1 cellular context compared by ENCODE assay signal in the genomic region with DNA sequence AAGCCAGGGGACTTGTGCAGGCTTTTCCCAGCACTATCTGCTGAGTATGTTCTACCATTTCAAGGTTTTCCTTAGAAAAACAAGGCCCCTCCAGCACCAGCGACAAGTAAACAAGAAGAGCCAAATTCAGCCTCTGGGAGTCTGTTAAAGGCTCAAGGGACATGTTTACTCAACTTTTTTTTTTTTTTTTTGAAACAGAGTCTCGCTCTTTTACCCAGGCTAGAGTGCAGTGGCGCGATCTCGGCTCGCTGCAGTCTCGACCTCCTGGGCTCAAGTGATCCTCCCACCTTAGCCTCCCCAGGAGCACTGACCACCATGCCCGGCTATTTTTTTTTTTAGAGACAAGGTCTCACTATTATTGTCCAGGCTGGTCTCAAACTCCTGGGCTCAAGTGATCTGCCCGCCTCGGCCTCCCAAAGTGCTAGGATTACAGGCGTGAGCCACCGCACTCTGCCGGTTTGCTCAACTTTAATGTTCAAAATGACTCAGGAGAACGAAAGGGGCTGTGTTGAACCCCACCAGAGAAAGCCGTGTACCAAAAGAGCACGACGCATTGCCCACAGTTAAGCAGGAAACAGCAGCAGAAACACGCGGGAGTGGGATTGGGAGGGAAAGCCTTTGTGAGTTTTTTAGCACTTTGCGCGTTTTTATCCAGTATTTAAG.
TF ChIP-seq lines count a peak whose summit lies in the region.

No MANE protein-coding gene starts in this region.

TF ChIP-seq in HepG2, 621 proteins besides CTCF, POLR2A, EP300 and RAD21 (continued from another document and continues in another):
- TF ChIP-seq, protein P1, sequence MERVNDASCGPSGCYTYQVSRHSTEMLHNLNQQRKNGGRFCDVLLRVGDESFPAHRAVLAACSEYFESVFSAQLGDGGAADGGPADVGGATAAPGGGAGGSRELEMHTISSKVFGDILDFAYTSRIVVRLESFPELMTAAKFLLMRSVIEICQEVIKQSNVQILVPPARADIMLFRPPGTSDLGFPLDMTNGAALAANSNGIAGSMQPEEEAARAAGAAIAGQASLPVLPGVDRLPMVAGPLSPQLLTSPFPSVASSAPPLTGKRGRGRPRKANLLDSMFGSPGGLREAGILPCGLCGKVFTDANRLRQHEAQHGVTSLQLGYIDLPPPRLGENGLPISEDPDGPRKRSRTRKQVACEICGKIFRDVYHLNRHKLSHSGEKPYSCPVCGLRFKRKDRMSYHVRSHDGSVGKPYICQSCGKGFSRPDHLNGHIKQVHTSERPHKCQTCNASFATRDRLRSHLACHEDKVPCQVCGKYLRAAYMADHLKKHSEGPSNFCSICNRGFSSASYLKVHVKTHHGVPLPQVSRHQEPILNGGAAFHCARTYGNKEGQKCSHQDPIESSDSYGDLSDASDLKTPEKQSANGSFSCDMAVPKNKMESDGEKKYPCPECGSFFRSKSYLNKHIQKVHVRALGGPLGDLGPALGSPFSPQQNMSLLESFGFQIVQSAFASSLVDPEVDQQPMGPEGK (CRISPR knock-in tag; IDR thresholded peaks at IDR 0.05) = peak; percentile 86
- TF ChIP-seq KAT8 (CRISPR knock-in tag; IDR thresholded peaks at IDR 0.05) (no peak; the same call in 1 of the 2 replicates), SSRP1 (CRISPR knock-in tag; IDR thresholded peaks at IDR 0.05) (no peak), RARA (CRISPR knock-in tag; IDR thresholded peaks at IDR 0.05) (0 out of 2 replicates have a peak, but pooled peaks have one; percentile 16), ZNF253 (CRISPR knock-in tag; IDR thresholded peaks at IDR 0.05; ENCODE audit: borderline replicate concordance) (0 out of 2 replicates have a peak, but pooled peaks have one; percentile 50), ERF (CRISPR knock-in tag; IDR thresholded peaks at IDR 0.05) (no peak), ZNF263 (CRISPR knock-in tag; IDR thresholded peaks at IDR 0.05) (peak; percentile 48; the same call in 1 of the 2 replicates), FOXO1 (CRISPR knock-in tag; IDR thresholded peaks at IDR 0.05) (peak; percentile 46; the same call in 1 of the 2 replicates), ZNF878 (CRISPR knock-in tag; IDR thresholded peaks at IDR 0.05) (0 out of 2 replicates have a peak, but pooled peaks have one; percentile 46), ZNF563 (CRISPR knock-in tag; IDR thresholded peaks at IDR 0.05) (no peak; the same call in 1 of the 2 replicates), ZNF547 (CRISPR knock-in tag; IDR thresholded peaks at IDR 0.05) (peak; percentile 33; the same call in 1 of the 2 replicates), ZNF629 (CRISPR knock-in tag; conservative IDR thresholded peaks at IDR 0.05) (0 out of 2 replicates have a peak, but pooled peaks have one; percentile 3), ZNF446 (CRISPR knock-in tag; IDR thresholded peaks at IDR 0.05) (0 out of 2 replicates have a peak, but pooled peaks have one; percentile 19), ZNF543 (CRISPR knock-in tag; IDR thresholded peaks at IDR 0.05) (no peak), TOE1 (CRISPR knock-in tag; IDR thresholded peaks at IDR 0.05) (peak; percentile 62; the same call in 1 of the 2 replicates), ISL2 (CRISPR knock-in tag; IDR thresholded peaks at IDR 0.05) (0 out of 2 replicates have a peak, but pooled peaks have one; percentile 40), SAP130 (CRISPR knock-in tag; IDR thresholded peaks at IDR 0.05; ENCODE audit: low read depth) (peak; percentile 33; the same call in 1 of the 2 replicates), BCL6 (CRISPR knock-in tag; IDR thresholded peaks at IDR 0.05) (peak; percentile 67), SOX13 (IDR thresholded peaks at IDR 0.05) (no peak), SOX13 (CRISPR knock-in tag; conservative IDR thresholded peaks at IDR 0.05 in 1 of 2, IDR thresholded peaks at IDR 0.05 in 1 of 2) (peak in 1 of 2 experiments; percentile 24; a peak in 1 of 4 replicates), SMAD9 (CRISPR knock-in tag; IDR thresholded peaks at IDR 0.05) (no peak), BRD4 (CRISPR knock-in tag; IDR thresholded peaks at IDR 0.05) (no peak), ZMAT3 (CRISPR knock-in tag; conservative IDR thresholded peaks at IDR 0.05) (0 out of 2 replicates have a peak, but pooled peaks have one; percentile 26), ZNF703 (CRISPR knock-in tag; IDR thresholded peaks at IDR 0.05; ENCODE audit: borderline replicate concordance) (0 out of 2 replicates have a peak, but pooled peaks have one; percentile 48), DPF2 (CRISPR knock-in tag; IDR thresholded peaks at IDR 0.05; ENCODE audit: borderline replicate concordance, low read depth) (no peak)
- TF ChIP-seq, protein P2, sequence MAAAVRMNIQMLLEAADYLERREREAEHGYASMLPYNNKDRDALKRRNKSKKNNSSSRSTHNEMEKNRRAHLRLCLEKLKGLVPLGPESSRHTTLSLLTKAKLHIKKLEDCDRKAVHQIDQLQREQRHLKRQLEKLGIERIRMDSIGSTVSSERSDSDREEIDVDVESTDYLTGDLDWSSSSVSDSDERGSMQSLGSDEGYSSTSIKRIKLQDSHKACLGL (CRISPR knock-in tag; IDR thresholded peaks at IDR 0.05) = 0 out of 2 replicates have a peak, but pooled peaks have one; percentile 1
- TF ChIP-seq, protein P3, sequence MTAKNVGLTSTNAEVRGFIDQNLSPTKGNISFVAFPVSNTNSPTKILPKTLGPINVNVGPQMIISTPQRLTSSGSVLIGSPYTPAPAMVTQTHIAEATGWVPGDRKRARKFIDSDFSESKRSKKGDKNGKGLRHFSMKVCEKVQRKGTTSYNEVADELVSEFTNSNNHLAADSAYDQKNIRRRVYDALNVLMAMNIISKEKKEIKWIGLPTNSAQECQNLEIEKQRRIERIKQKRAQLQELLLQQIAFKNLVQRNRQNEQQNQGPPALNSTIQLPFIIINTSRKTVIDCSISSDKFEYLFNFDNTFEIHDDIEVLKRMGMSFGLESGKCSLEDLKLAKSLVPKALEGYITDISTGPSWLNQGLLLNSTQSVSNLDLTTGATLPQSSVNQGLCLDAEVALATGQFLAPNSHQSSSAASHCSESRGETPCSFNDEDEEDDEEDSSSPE (CRISPR knock-in tag; IDR thresholded peaks at IDR 0.05) = 0 out of 2 replicates have a peak, but pooled peaks have one; percentile 22
- TF ChIP-seq, protein P4, sequence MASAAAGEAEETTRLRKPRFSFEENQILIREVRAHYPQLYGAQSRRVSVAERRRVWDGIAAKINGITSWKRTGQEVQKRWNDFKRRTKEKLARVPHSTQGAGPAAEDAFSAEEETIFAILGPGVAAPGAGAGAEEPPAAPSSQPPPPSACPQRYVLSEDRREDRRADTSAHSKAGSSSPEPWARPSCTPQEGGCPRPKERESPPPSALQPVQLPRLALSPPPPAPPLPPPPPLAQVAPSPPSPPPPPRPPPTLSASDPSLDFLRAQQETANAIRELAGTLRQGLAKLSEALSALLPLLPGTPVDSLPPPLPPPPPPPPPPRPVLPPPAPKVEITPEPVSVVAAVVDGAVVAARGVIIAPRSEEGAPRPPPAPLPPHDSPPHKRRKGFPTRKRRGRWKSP (CRISPR knock-in tag; IDR thresholded peaks at IDR 0.05) = 0 out of 2 replicates have a peak, but pooled peaks have one; percentile 17
- TF ChIP-seq, protein P5, sequence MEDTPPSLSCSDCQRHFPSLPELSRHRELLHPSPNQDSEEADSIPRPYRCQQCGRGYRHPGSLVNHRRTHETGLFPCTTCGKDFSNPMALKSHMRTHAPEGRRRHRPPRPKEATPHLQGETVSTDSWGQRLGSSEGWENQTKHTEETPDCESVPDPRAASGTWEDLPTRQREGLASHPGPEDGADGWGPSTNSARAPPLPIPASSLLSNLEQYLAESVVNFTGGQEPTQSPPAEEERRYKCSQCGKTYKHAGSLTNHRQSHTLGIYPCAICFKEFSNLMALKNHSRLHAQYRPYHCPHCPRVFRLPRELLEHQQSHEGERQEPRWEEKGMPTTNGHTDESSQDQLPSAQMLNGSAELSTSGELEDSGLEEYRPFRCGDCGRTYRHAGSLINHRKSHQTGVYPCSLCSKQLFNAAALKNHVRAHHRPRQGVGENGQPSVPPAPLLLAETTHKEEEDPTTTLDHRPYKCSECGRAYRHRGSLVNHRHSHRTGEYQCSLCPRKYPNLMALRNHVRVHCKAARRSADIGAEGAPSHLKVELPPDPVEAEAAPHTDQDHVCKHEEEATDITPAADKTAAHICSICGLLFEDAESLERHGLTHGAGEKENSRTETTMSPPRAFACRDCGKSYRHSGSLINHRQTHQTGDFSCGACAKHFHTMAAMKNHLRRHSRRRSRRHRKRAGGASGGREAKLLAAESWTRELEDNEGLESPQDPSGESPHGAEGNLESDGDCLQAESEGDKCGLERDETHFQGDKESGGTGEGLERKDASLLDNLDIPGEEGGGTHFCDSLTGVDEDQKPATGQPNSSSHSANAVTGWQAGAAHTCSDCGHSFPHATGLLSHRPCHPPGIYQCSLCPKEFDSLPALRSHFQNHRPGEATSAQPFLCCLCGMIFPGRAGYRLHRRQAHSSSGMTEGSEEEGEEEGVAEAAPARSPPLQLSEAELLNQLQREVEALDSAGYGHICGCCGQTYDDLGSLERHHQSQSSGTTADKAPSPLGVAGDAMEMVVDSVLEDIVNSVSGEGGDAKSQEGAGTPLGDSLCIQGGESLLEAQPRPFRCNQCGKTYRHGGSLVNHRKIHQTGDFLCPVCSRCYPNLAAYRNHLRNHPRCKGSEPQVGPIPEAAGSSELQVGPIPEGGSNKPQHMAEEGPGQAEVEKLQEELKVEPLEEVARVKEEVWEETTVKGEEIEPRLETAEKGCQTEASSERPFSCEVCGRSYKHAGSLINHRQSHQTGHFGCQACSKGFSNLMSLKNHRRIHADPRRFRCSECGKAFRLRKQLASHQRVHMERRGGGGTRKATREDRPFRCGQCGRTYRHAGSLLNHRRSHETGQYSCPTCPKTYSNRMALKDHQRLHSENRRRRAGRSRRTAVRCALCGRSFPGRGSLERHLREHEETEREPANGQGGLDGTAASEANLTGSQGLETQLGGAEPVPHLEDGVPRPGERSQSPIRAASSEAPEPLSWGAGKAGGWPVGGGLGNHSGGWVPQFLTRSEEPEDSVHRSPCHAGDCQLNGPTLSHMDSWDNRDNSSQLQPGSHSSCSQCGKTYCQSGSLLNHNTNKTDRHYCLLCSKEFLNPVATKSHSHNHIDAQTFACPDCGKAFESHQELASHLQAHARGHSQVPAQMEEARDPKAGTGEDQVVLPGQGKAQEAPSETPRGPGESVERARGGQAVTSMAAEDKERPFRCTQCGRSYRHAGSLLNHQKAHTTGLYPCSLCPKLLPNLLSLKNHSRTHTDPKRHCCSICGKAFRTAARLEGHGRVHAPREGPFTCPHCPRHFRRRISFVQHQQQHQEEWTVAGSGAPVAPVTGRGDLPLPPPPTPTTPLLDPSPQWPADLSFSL (CRISPR knock-in tag; IDR thresholded peaks at IDR 0.05) = no peak
- TF ChIP-seq, protein P6, sequence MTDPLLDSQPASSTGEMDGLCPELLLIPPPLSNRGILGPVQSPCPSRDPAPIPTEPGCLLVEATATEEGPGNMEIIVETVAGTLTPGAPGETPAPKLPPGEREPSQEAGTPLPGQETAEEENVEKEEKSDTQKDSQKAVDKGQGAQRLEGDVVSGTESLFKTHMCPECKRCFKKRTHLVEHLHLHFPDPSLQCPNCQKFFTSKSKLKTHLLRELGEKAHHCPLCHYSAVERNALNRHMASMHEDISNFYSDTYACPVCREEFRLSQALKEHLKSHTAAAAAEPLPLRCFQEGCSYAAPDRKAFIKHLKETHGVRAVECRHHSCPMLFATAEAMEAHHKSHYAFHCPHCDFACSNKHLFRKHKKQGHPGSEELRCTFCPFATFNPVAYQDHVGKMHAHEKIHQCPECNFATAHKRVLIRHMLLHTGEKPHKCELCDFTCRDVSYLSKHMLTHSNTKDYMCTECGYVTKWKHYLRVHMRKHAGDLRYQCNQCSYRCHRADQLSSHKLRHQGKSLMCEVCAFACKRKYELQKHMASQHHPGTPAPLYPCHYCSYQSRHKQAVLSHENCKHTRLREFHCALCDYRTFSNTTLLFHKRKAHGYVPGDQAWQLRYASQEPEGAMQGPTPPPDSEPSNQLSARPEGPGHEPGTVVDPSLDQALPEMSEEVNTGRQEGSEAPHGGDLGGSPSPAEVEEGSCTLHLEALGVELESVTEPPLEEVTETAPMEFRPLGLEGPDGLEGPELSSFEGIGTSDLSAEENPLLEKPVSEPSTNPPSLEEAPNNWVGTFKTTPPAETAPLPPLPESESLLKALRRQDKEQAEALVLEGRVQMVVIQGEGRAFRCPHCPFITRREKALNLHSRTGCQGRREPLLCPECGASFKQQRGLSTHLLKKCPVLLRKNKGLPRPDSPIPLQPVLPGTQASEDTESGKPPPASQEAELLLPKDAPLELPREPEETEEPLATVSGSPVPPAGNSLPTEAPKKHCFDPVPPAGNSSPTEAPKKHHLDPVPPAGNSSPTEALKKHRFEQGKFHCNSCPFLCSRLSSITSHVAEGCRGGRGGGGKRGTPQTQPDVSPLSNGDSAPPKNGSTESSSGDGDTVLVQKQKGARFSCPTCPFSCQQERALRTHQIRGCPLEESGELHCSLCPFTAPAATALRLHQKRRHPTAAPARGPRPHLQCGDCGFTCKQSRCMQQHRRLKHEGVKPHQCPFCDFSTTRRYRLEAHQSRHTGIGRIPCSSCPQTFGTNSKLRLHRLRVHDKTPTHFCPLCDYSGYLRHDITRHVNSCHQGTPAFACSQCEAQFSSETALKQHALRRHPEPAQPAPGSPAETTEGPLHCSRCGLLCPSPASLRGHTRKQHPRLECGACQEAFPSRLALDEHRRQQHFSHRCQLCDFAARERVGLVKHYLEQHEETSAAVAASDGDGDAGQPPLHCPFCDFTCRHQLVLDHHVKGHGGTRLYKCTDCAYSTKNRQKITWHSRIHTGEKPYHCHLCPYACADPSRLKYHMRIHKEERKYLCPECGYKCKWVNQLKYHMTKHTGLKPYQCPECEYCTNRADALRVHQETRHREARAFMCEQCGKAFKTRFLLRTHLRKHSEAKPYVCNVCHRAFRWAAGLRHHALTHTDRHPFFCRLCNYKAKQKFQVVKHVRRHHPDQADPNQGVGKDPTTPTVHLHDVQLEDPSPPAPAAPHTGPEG (CRISPR knock-in tag; IDR thresholded peaks at IDR 0.05) = 0 out of 2 replicates have a peak, but pooled peaks have one; percentile 1
- TF ChIP-seq, protein P7, sequence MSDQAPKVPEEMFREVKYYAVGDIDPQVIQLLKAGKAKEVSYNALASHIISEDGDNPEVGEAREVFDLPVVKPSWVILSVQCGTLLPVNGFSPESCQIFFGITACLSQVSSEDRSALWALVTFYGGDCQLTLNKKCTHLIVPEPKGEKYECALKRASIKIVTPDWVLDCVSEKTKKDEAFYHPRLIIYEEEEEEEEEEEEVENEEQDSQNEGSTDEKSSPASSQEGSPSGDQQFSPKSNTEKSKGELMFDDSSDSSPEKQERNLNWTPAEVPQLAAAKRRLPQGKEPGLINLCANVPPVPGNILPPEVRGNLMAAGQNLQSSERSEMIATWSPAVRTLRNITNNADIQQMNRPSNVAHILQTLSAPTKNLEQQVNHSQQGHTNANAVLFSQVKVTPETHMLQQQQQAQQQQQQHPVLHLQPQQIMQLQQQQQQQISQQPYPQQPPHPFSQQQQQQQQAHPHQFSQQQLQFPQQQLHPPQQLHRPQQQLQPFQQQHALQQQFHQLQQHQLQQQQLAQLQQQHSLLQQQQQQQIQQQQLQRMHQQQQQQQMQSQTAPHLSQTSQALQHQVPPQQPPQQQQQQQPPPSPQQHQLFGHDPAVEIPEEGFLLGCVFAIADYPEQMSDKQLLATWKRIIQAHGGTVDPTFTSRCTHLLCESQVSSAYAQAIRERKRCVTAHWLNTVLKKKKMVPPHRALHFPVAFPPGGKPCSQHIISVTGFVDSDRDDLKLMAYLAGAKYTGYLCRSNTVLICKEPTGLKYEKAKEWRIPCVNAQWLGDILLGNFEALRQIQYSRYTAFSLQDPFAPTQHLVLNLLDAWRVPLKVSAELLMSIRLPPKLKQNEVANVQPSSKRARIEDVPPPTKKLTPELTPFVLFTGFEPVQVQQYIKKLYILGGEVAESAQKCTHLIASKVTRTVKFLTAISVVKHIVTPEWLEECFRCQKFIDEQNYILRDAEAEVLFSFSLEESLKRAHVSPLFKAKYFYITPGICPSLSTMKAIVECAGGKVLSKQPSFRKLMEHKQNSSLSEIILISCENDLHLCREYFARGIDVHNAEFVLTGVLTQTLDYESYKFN (CRISPR knock-in tag; conservative IDR thresholded peaks at IDR 0.05) = peak; percentile 87
- TF ChIP-seq, protein P8, sequence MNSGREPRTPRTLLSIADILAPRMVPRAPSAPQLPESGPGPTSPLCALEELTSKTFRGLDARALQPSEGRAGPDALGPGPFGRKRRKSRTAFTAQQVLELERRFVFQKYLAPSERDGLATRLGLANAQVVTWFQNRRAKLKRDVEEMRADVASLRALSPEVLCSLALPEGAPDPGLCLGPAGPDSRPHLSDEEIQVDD (CRISPR knock-in tag; IDR thresholded peaks at IDR 0.05; ENCODE audit: borderline replicate concordance) = no peak
